Comparison of ENCODE assay signal across 13 cellular contexts in the genomic region with DNA sequence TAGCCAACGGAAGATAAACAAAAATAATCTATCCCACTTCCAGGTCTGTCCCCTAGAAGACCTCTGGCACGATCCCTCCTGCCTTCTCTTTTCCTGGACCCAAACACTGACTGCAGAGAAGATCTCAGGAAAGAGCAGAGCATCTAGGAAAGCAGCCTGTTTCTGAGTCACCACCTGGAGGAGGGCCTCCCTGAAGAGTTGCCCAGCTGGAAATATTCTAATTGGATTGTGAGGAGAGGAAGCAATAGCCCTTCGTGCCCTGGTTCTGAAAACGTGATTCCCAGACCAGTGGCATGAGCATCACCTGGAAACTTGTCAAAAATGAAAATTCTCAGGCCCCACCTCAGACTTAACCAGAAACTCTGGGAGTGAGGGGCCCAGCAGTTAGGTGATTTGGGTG.
DNase-seq lines count a peak whose midpoint lies in the region; TF ChIP-seq lines count a peak whose summit lies in the region.
"Had no signal": no experiment of that assay in that cellular context is flagged by ENCODE, and none has a peak within 500 bp of the region (broad histone marks: within the 10 kb centered on the region; RNA-seq: fewer than 3 reads in every experiment).

No MANE protein-coding gene starts in this region.

- no peaks in the 10 kb centered on the region for H3K36me3 ChIP-seq in mesendoderm (ENCODE audit: control insufficient read depth, insufficient read depth, low read length)
- H3K36me3 ChIP-seq: prostate gland had no signal

- DNase-seq in GM03348 (ENCODE audit: low spot score) (peak; percentile 76), NCI-H226 (peak; percentile 55), choroid plexus epithelial cell (ENCODE audit: low read depth) (peak; percentile 42), mesendoderm (peak; percentile 23), ureter (ENCODE audit: low spot score) (no peak), SIG-M5 treated with dmso at 0.1 percent for 504 hours (lab: John Stamatoyannopoulos, UW; ENCODE audit: unreplicated experiment) (no peak), NCI-H69 (lab: John Stamatoyannopoulos, UW) (no peak), NCI-H2171 (lab: John Stamatoyannopoulos, UW) (no peak)
- DNase-seq: activated CD4-positive, alpha-beta T cell treated with anti-CD3 and anti-CD28 coated beads, Interleukin-2, amount 50 U/mL, for 48 hours; activated naive CD4-positive, alpha-beta T cell; Calu3; cortex of kidney had no signal

- H3K27me3 ChIP-seq in mesendoderm (ENCODE audit: insufficient read depth, low read length, poor library complexity): no peaks in the 10 kb centered on the region

- H2BK5ac ChIP-seq in mesendoderm (ENCODE audit: low read length): no peak overlapping the region

- no peak overlapping the region for H3K4me2 ChIP-seq in mesendoderm (ENCODE audit: low read length)

- TF ChIP-seq CTCF in choroid plexus epithelial cell (conservative IDR thresholded peaks at IDR 0.05; ENCODE audit: low read depth, low read length): no peak

- H3K4ac ChIP-seq in mesendoderm (ENCODE audit: low read depth, low read length): no peak overlapping the region

- no peak overlapping the region for H2AK5ac ChIP-seq in mesendoderm (ENCODE audit: low read length)

- no peak overlapping the region for H4K8ac ChIP-seq in mesendoderm (ENCODE audit: low read depth, low read length)

- H4K5ac ChIP-seq in mesendoderm (ENCODE audit: low read length): no peak overlapping the region

- H3K9ac ChIP-seq in mesendoderm (ENCODE audit: low read length): no peak overlapping the region

- H3K27ac ChIP-seq in mesendoderm (ENCODE audit: low read depth, low read length): no peak overlapping the region
- H3K27ac ChIP-seq: prostate gland had no signal

- no CpG with 5 or more reads among the region's 4 CpGs for WGBS in mesendoderm (ENCODE audit: extremely low coverage, insufficient coverage, low lambda C conversion rate)

- no peaks in the 10 kb centered on the region for H3K79me2 ChIP-seq in mesendoderm (ENCODE audit: control insufficient read depth, insufficient read depth, low read length)

- H2BK120ac ChIP-seq in mesendoderm (ENCODE audit: low read depth, low read length): no peak overlapping the region

- no peak overlapping the region for H3K18ac ChIP-seq in mesendoderm (ENCODE audit: low read length)

- no peak overlapping the region for H3K56ac ChIP-seq in mesendoderm (ENCODE audit: low read length)

- no peaks in the 10 kb centered on the region for H3K79me1 ChIP-seq in mesendoderm (ENCODE audit: low read length)

- H3K4me1 ChIP-seq in mesendoderm (ENCODE audit: control insufficient read depth, low read depth, low read length): no peaks in the 10 kb centered on the region
- H3K4me1 ChIP-seq: prostate gland had no signal

- H3K23ac ChIP-seq in mesendoderm (ENCODE audit: low read length): no peak overlapping the region

- no peak overlapping the region for H3K4me3 ChIP-seq in choroid plexus epithelial cell (ENCODE audit: low read depth, low read length)
- no peak overlapping the region for H3K4me3 ChIP-seq in mesendoderm (ENCODE audit: low read length)
- H3K4me3 ChIP-seq: prostate gland had no signal

- no peak overlapping the region for H2BK15ac ChIP-seq in mesendoderm (replicated peaks; ENCODE audit: low read depth)

Comparison
In these comparisons a context has a peak if more than half of its experiments do, and no peak if none do; other contexts are left out.
1. DNase-seq: peak in GM03348 (single experiment), NCI-H226 (single experiment), choroid plexus epithelial cell (single experiment) and mesendoderm (single experiment); none in ureter (single experiment), SIG-M5 treated with dmso at 0.1 percent for 504 hours (single experiment), NCI-H69 (single experiment) and NCI-H2171 (single experiment).